In genomic region chrX:1493877-1494510, GRCh38 we compare ENCODE assay signal across 9 cellular contexts. TPM values are rescaled to one million over a fixed set of nuclear protein-coding genes. Genes with fewer than 3 reads are reported as not detected.
A peak's percentile ranks its signal among the peaks of the same experiment; 100 is the strongest.
DNase-seq lines count a peak whose midpoint lies in the region; ATAC-seq and TF ChIP-seq lines count a peak whose summit lies in the region.
"Had no signal": no experiment of that assay in that cellular context is flagged by ENCODE, and none has a peak within 500 bp of the region (broad histone marks: within the 10 kb centered on the region; RNA-seq: fewer than 3 reads in every experiment).

No MANE protein-coding gene starts in this region.

- no peak overlapping the region for H3K4me3 Mint-ChIP-seq in natural killer cell

- intact Hi-C loops in natural killer cell (cut with micrococcal nuclease) = no loop called here

- peaks cover 0 to 5% of the 10 kb centered on the region in 2 donors for H3K9me3 Mint-ChIP-seq in natural killer cell

- peaks cover 6% of the 10 kb centered on the region for H3K36me3 Mint-ChIP-seq in natural killer cell
- H3K36me3 Mint-ChIP-seq: brain had no signal

- no peaks in the 10 kb centered on the region for H3K27me3 ChIP-seq in WERI-Rb-1 (ENCODE audit: insufficient read depth, low read depth, severe bottlenecking)

- peak overlapping the region; percentile 62 to 78 for H3K27ac Mint-ChIP-seq in natural killer cell

- no peaks in the 10 kb centered on the region for H3K27me3 Mint-ChIP-seq in natural killer cell (ENCODE audit: low read depth in 2 of 2)

- TF ChIP-seq CTCF in WERI-Rb-1 (IDR thresholded peaks at IDR 0.05; ENCODE audit: low read depth, low read length) (no peak), natural killer cell (IDR thresholded peaks at IDR 0.05) (no peak)

- no peaks in the 10 kb centered on the region for H3K36me3 ChIP-seq in WERI-Rb-1

- ATAC-seq in GM19397 (IDR thresholded peaks at IDR 0.05; ENCODE audit: unreplicated experiment) (peak; percentile 56), HG03354 (IDR thresholded peaks at IDR 0.05; ENCODE audit: poor library complexity, severe bottlenecking, unreplicated experiment) (peak; percentile 49), natural killer cell (peak; percentile 51 to 66 (median 60))

- 0 out of 2 replicates have a peak overlapping the region, but pooled peaks have one; percentile 18 for H3K27ac ChIP-seq in WERI-Rb-1

- H3K4me3 ChIP-seq in WERI-Rb-1 (ENCODE audit: low read depth, low read length) = no peak overlapping the region

- peaks cover 34 to 52% of the 10 kb centered on the region in 2 donors for H3K4me1 Mint-ChIP-seq in natural killer cell

- DNase-seq in GDM1 (lab: John Stamatoyannopoulos, UW) (peak; percentile 23), WERI-Rb-1 (no peak), natural killer cell (no peak), NCI-H128 (lab: John Stamatoyannopoulos, UW; ENCODE audit: unreplicated experiment) (no peak), NCI-H82 (lab: John Stamatoyannopoulos, UW) (no peak)
- no peak for DNase-seq in stimulated activated CD4-positive, alpha-beta T cell treated with anti-CD3 and anti-CD28 coated beads, Interleukin-4, amount 100 ng/mL, for 24 hours

- peaks cover 3% of the 10 kb centered on the region for H3K9me3 ChIP-seq in WERI-Rb-1 (ENCODE audit: severe bottlenecking)

RNA-seq across cellular contexts. Expression of gene ASMTL, which starts 41.3 kb away (rescaled TPM):
- 10 to 100 TPM; 58.5 to 80.3 (median 66.1) TPM for total RNA-seq in natural killer cell

RNA-seq across cellular contexts. Expression of gene P2RY8, which starts 43.0 kb away (rescaled TPM):
- total RNA-seq in natural killer cell = 100 to 1,000 TPM in 2 of 3 donors, 10 to 100 TPM in 1; 73.7 to 114 (median 107) TPM
